ENCODE assay signal across 26 cellular contexts in genomic region chr15:41885841-41886240, GRCh38.
"Had no signal": no experiment of that assay in that cellular context is flagged by ENCODE, and none has a peak within 500 bp of the region (broad histone marks: within the 10 kb centered on the region; RNA-seq: fewer than 3 reads in every experiment).

No MANE protein-coding gene starts in this region.

- H3K4me1 ChIP-seq: colonic mucosa had no signal

- H3K27ac Mint-ChIP-seq: endodermal cell, mesothelial cell of epicardium had no signal

- H3K36me3 ChIP-seq: colonic mucosa, esophagus squamous epithelium, gastrocnemius medialis, heart right ventricle, lower lobe of right lung had no signal

- H3K36me3 Mint-ChIP-seq: immature natural killer cell, mesothelial cell of epicardium had no signal

- H3K9me3 Mint-ChIP-seq: dendritic cell treated with granulocyte-macrophage colony-stimulating factor and Interleukin-4, amounts not matched to agents 40 ng/mL and 50 ng/mL, for 4 days; effector memory CD8-positive, alpha-beta T cell; endodermal cell; immature natural killer cell; mesothelial cell of epicardium had no signal

- H3K27ac ChIP-seq: colonic mucosa, epithelial cell of prostate, esophagus squamous epithelium, gastrocnemius medialis, heart right ventricle, left lung, lower lobe of right lung had no signal

- H3K9me3 ChIP-seq: colonic mucosa, esophagus squamous epithelium, gastrocnemius medialis, heart right ventricle, left lung, lower lobe of right lung had no signal

- H3K4me3 ChIP-seq: colonic mucosa, esophagus squamous epithelium, gastrocnemius medialis, heart right ventricle, left lung, lower lobe of right lung had no signal

- ATAC-seq: effector memory CD8-positive, alpha-beta T cell; esophagus mucosa; gastrocnemius medialis; heart right ventricle; left cardiac atrium; left lung; left ventricle myocardium superior; lower lobe of right lung had no signal

- DNase-seq: colonic mucosa; cortex of kidney; effector CD8-positive, alpha-beta T cell; effector memory CD8-positive, alpha-beta T cell; endodermal cell; erythroblast; esophagus squamous epithelium; foreskin fibroblast; foreskin melanocyte; gastrocnemius medialis; glutamatergic neuron; head of caudate nucleus; heart right ventricle; hippocampal formation; immature natural killer cell; islet precursor cell; left cardiac atrium; left lung; left ventricle myocardium superior; lower lobe of right lung; mesenchymal stem cell had no signal

- FAIRE-seq: endometrium had no signal

- H3K27me3 ChIP-seq: gastrocnemius medialis had no signal

- H3K4me3 Mint-ChIP-seq: dendritic cell treated with granulocyte-macrophage colony-stimulating factor and Interleukin-4, amounts not matched to agents 40 ng/mL and 50 ng/mL, for 4 days; effector memory CD8-positive, alpha-beta T cell; endodermal cell; immature natural killer cell; mesothelial cell of epicardium had no signal
